1 cellular context compared by ENCODE assay signal in genomic region chr16:70250748-70251650, GRCh38.
TF ChIP-seq lines count a peak whose summit lies in the region.

No MANE protein-coding gene starts in this region.

TF ChIP-seq in HepG2, 621 proteins besides CTCF, POLR2A, EP300 and RAD21 (continued from another document and continues in another):
- TF ChIP-seq PPARG (CRISPR knock-in tag; conservative IDR thresholded peaks at IDR 0.05), result no peak
- TF ChIP-seq ZNF12 (CRISPR knock-in tag; IDR thresholded peaks at IDR 0.05), result peak; percentile 32; the same call in 1 of the 2 replicates
- TF ChIP-seq PTBP1 (IDR thresholded peaks at IDR 0.05; ENCODE audit: low read depth, low read length, poor library complexity, severe bottlenecking), result no peak
- no peak for TF ChIP-seq MAFF (IDR thresholded peaks at IDR 0.05; ENCODE audit: low read depth, low read length)
- peak; percentile 87; the same call in 1 of the 2 replicates for TF ChIP-seq BRD4 (CRISPR knock-in tag; IDR thresholded peaks at IDR 0.05)
- TF ChIP-seq SNRNP70 (IDR thresholded peaks at IDR 0.05; ENCODE audit: low read depth, low read length), result no peak
- no peak for TF ChIP-seq MAFG (CRISPR knock-in tag; IDR thresholded peaks at IDR 0.05)
- TF ChIP-seq ZNF839 (CRISPR knock-in tag; IDR thresholded peaks at IDR 0.05; ENCODE audit: borderline replicate concordance), result no peak
- 0 out of 2 replicates have a peak, but pooled peaks have one; percentile 26 for TF ChIP-seq E2F5 (CRISPR knock-in tag; conservative IDR thresholded peaks at IDR 0.05)
- no peak; the same call in 1 of the 2 replicates for TF ChIP-seq SOX5 (CRISPR knock-in tag; IDR thresholded peaks at IDR 0.05; ENCODE audit: borderline replicate concordance)
- peak; percentile 83; the same call in 1 of the 2 replicates for TF ChIP-seq HOXD1 (CRISPR knock-in tag; IDR thresholded peaks at IDR 0.05)
- no peak for TF ChIP-seq ZFP62 (CRISPR knock-in tag; IDR thresholded peaks at IDR 0.05)
- TF ChIP-seq ZNF296 (CRISPR knock-in tag; conservative IDR thresholded peaks at IDR 0.05), result no peak
- TF ChIP-seq ZNF639 (CRISPR knock-in tag; conservative IDR thresholded peaks at IDR 0.05), result no peak; the same call in 1 of the 2 replicates
- TF ChIP-seq ZBTB25 (CRISPR knock-in tag; IDR thresholded peaks at IDR 0.05), result no peak
- no peak for TF ChIP-seq SMC3 (IDR thresholded peaks at IDR 0.05; ENCODE audit: low read length)
- TF ChIP-seq HMGXB4 (CRISPR knock-in tag; IDR thresholded peaks at IDR 0.05; ENCODE audit: borderline replicate concordance in 1 of 2, low read depth in 1 of 2), result peak in 1 of 2 experiments; percentile 57; a peak in 2 of 4 replicates
- no peak for TF ChIP-seq ZNF280D (CRISPR knock-in tag; IDR thresholded peaks at IDR 0.05)
- no peak for TF ChIP-seq ZBTB49 (CRISPR knock-in tag; IDR thresholded peaks at IDR 0.05; ENCODE audit: borderline replicate concordance)
- TF ChIP-seq ZNF776 (CRISPR knock-in tag; IDR thresholded peaks at IDR 0.05), result peak; percentile 87; the same call in 1 of the 2 replicates
- TF ChIP-seq ATF2 (CRISPR knock-in tag; IDR thresholded peaks at IDR 0.05), result no peak
- TF ChIP-seq ZNF446 (CRISPR knock-in tag; IDR thresholded peaks at IDR 0.05), result peak; percentile 68; the same call in 1 of the 2 replicates
- TF ChIP-seq RNF219 (CRISPR knock-in tag; IDR thresholded peaks at IDR 0.05), result no peak
- TF ChIP-seq ZNF224 (CRISPR knock-in tag; IDR thresholded peaks at IDR 0.05), result peak; percentile 88; the same call in 1 of the 2 replicates
- no peak; the same call in 1 of the 2 replicates for TF ChIP-seq ZNF790 (CRISPR knock-in tag; IDR thresholded peaks at IDR 0.05; ENCODE audit: borderline replicate concordance)
- no peak for TF ChIP-seq ZBTB26 (CRISPR knock-in tag; IDR thresholded peaks at IDR 0.05; ENCODE audit: borderline replicate concordance)
- TF ChIP-seq SIX1 (CRISPR knock-in tag; IDR thresholded peaks at IDR 0.05; ENCODE audit: borderline replicate concordance), result no peak
- TF ChIP-seq SALL1 (CRISPR knock-in tag; IDR thresholded peaks at IDR 0.05), result peak; percentile 87
- no peak for TF ChIP-seq CC2D1A (CRISPR knock-in tag; IDR thresholded peaks at IDR 0.05)
- TF ChIP-seq ZNF225 (CRISPR knock-in tag; IDR thresholded peaks at IDR 0.05), result 0 out of 2 replicates have a peak, but pooled peaks have one; percentile 57
- TF ChIP-seq USF2 (IDR thresholded peaks at IDR 0.05; ENCODE audit: low read depth, low read length), result no peak
- TF ChIP-seq USF2 (CRISPR knock-in tag; IDR thresholded peaks at IDR 0.05; ENCODE audit: borderline replicate concordance), result no peak
- TF ChIP-seq ZSCAN9 (CRISPR knock-in tag; IDR thresholded peaks at IDR 0.05; ENCODE audit: borderline replicate concordance), result 0 out of 2 replicates have a peak, but pooled peaks have one; percentile 18
- peak; percentile 79 for TF ChIP-seq ZNF761 (CRISPR knock-in tag; conservative IDR thresholded peaks at IDR 0.05)
- no peak for TF ChIP-seq SSRP1 (CRISPR knock-in tag; IDR thresholded peaks at IDR 0.05)
- 0 out of 2 replicates have a peak, but pooled peaks have one; percentile 81 for TF ChIP-seq ZNF431 (CRISPR knock-in tag; IDR thresholded peaks at IDR 0.05; ENCODE audit: borderline replicate concordance, low read depth)
- TF ChIP-seq LRRFIP1 (CRISPR knock-in tag; conservative IDR thresholded peaks at IDR 0.05), result no peak
- TF ChIP-seq GTF3A (CRISPR knock-in tag; conservative IDR thresholded peaks at IDR 0.05), result no peak; the same call in none of the 2 replicates
